9 cellular contexts compared by ENCODE assay signal in genomic region chr19:22256856-22257255, GRCh38. TPM values are rescaled to one million over a fixed set of nuclear protein-coding genes. Genes with fewer than 3 reads are reported as not detected.
"Had no signal": no experiment of that assay in that cellular context is flagged by ENCODE, and none has a peak within 500 bp of the region (broad histone marks: within the 10 kb centered on the region; RNA-seq: fewer than 3 reads in every experiment).

No MANE protein-coding gene starts in this region.

- DNase-seq: GDM1, GF-D8 had no signal

- ATAC-seq: GM12878 had no signal

- H3K4me3 ChIP-seq: GM12878 had no signal

- FAIRE-seq: G401.6, GM12878, GM12891, GM12892, GM18507, GM19239 had no signal

RNA-seq across cellular contexts. Expression of gene ZNF729, which starts 29.4 kb away (rescaled TPM):
- total RNA-seq: G401, GM12878 had no signal
- polyA plus RNA-seq: GM12878 had no signal
